In the genomic region with DNA sequence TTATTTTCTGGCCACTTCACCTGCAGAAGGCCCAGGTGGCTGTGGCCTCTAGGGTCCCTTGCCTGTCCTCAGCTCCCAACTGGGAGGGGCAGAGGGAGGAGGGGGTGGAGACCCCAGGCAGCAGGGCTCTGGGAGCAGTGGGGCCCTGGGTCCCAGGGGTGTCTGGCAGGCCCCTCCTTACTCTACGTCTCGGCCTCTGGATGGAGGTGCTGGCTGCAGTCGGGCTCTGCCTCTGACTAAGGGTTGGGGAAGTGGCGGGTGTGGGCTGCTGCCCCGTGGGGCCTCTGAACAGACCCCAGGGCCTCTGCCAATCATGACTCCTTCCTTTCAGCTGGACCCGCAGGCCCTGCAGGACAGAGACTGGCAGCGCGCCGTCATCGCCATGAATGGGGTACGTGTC, we compare ENCODE assay signal across 1 cellular context. TPM values are rescaled to one million over a fixed set of nuclear protein-coding genes. Genes with fewer than 3 reads are reported as not detected.
"Had no signal": no experiment of that assay in that cellular context is flagged by ENCODE, and none has a peak within 500 bp of the region (broad histone marks: within the 10 kb centered on the region; RNA-seq: fewer than 3 reads in every experiment).

No MANE protein-coding gene starts in this region.

RNA-seq across cellular contexts. Expression of a gene that starts 51.5 kb away (rescaled TPM):
- total RNA-seq: naive thymus-derived CD8-positive, alpha-beta T cell had no signal
